ENCODE assay signal across 13 cellular contexts in the genomic region with DNA sequence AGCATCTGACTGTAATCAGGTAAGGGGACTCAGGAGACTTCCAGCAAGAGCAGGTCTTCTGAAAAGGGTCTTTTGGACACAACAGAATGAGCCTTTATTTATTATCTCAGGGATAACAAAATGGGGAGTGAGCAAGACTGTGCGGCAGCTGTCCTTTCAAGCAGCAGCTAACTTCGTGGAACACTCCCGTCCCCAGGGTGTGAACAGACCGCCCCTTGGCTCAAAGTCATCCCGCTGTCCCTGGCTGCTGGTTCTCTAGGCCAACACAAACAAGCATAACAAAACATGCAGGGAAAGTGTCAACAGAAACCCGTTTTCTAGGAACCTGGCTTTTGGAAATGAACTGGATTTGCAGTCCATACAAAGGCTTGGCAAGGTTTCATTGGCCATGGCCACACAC.
"Had no signal": no experiment of that assay in that cellular context is flagged by ENCODE, and none has a peak within 500 bp of the region (broad histone marks: within the 10 kb centered on the region; RNA-seq: fewer than 3 reads in every experiment).

No MANE protein-coding gene starts in this region.

- H3K27ac ChIP-seq: coronary artery, gastroesophageal sphincter, pancreas had no signal

- H3K4me3 ChIP-seq: coronary artery, gastroesophageal sphincter, pancreas had no signal

- H3K4me1 ChIP-seq: gastroesophageal sphincter, pancreas had no signal

- H3K27me3 ChIP-seq: gastroesophageal sphincter, pancreas had no signal

- FAIRE-seq: astrocyte, pancreas had no signal

- H3K9me3 ChIP-seq: gastroesophageal sphincter, pancreas had no signal

- ATAC-seq: gastroesophageal sphincter; stimulated activated memory B cell treated with anti-CD40 and anti-IgM and Interleukin-4, amounts not matched to agents 10 μg/mL and 1 μg/mL and 100 μg/mL, for 72 hours had no signal

- DNase-seq: activated CD4-positive, alpha-beta T cell treated with anti-CD3 and anti-CD28 coated beads for 48 hours; activated naive CD4-positive, alpha-beta T cell treated with anti-CD3 and anti-CD28 coated beads for 36 hours; caudate nucleus; effector CD8-positive, alpha-beta T cell; hypothalamus; kidney glomerular epithelial cell; naive B cell; retina had no signal

- H3K36me3 ChIP-seq: gastroesophageal sphincter, pancreas had no signal
